Comparison of ENCODE assay signal across 8 cellular contexts in the genomic region with DNA sequence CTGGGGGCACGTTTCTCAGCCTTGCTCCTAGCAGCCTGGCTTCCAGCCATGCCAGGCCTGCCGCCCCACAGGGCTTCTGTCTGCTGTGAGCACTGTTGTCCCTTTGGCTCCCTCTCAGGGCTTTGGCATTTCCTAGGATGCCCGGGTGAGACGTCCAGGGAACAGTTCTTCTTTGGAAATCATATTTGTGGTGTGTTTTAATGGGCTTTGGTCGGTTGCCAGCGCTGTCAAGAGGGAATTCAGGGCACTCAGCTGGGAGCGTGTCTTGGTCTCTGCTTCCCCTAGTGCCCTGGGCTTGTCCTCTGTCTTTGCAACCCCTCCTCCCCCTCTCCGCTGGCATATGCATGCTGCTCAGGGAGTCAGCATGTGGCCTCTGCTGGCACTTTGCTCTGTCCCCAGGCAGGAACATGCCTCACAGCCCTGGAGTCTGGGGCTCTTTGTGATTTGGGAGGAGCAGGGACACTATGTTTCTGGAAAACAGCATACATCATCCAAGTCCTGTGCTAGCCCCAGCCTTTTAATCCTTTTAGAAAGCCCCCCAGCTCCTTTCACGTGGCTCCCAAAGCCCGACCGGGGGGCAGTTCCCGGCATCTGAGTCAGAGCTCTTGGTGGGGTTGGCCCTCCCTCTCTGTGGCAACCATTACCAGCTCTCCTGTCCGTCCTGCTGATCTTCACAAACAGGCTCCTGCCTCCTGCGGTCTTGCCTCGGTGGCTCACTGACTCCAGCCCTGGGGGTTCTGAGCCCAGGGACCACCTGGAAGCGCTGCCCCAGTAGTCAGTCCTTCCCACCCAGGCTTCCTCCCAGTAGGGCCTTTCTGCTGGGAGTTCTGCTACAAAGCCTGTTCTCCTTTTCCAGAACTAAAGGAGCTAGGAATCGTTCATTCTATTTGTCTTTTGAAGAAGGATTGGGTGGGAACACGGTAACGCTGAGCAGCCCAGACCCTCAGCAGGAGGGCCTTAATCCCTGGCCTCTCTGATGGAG. TPM values are rescaled to one million over a fixed set of nuclear protein-coding genes. Genes with fewer than 3 reads are reported as not detected.
DNase-seq lines count a peak whose midpoint lies in the region; ATAC-seq and TF ChIP-seq lines count a peak whose summit lies in the region.

No MANE protein-coding gene starts in this region.

- H3K27me3 Mint-ChIP-seq in natural killer cell (ENCODE audit: low read depth in 2 of 2), result no peaks in the 10 kb centered on the region
- H3K27me3 Mint-ChIP-seq in activated T-helper 2 cell treated with anti-CD3 and anti-CD28 coated beads, Interferon-gamma antibody, Interleukin-2, Interleukin-4, amounts not matched to agents 10 μg/mL and 5 μg/mL and 100 μg/mL, durations not matched to agents 14 hours and 24 hours and 36 hours (ENCODE audit: low read depth), result no peaks in the 10 kb centered on the region

- H3K23ac ChIP-seq in trophoblast cell (ENCODE audit: low read length), result no peak overlapping the region

- peak overlapping the region; percentile 14 for H2BK120ac ChIP-seq in trophoblast cell (ENCODE audit: insufficient read depth, low read length, poor library complexity)

- peak overlapping the region; percentile 16 for H3K9ac ChIP-seq in trophoblast cell (ENCODE audit: low read length)

- H3K4me3 Mint-ChIP-seq in natural killer cell, result no peak overlapping the region
- H3K4me3 Mint-ChIP-seq in activated T-helper 2 cell treated with anti-CD3 and anti-CD28 coated beads, Interferon-gamma antibody, Interleukin-2, Interleukin-4, amounts not matched to agents 10 μg/mL and 5 μg/mL and 100 μg/mL, durations not matched to agents 14 hours and 24 hours and 36 hours (ENCODE audit: low read depth), result no peak overlapping the region

- H3K9me3 ChIP-seq in SJSA1 (replicated peaks) (no peaks in the 10 kb centered on the region), trophoblast cell (ENCODE audit: insufficient read depth, low read depth, low read length) (no peaks in the 10 kb centered on the region)

- peaks cover 6% of the 10 kb centered on the region for H3K79me2 ChIP-seq in trophoblast cell (ENCODE audit: control insufficient read depth, insufficient read depth, low read length, poor library complexity)

- WGBS in trophoblast cell (ENCODE audit: extremely low coverage, insufficient coverage, insufficient read length), result no CpG with 5 or more reads among the region's 19 CpGs

- peak; percentile 21 for TF ChIP-seq CTCF in foreskin fibroblast (IDR thresholded peaks at IDR 0.05; ENCODE audit: low read depth, low read length)
- TF ChIP-seq CTCF in natural killer cell (IDR thresholded peaks at IDR 0.05), result no peak

- H3K14ac ChIP-seq in trophoblast cell (ENCODE audit: low read length), result no peak overlapping the region

- intact Hi-C loops in natural killer cell (cut with micrococcal nuclease), result no loop called here
- intact Hi-C loops in activated T-helper 2 cell treated with anti-CD3 and anti-CD28 coated beads, Interferon-gamma antibody, Interleukin-2, Interleukin-4, amounts not matched to agents 10 μg/mL and 5 μg/mL and 100 μg/mL, durations not matched to agents 14 hours and 24 hours and 36 hours (cut with micrococcal nuclease), result no loop called here

- H3K27ac Mint-ChIP-seq in natural killer cell, result no peak overlapping the region
- H3K27ac Mint-ChIP-seq in activated T-helper 2 cell treated with anti-CD3 and anti-CD28 coated beads, Interferon-gamma antibody, Interleukin-2, Interleukin-4, amounts not matched to agents 10 μg/mL and 5 μg/mL and 100 μg/mL, durations not matched to agents 14 hours and 24 hours and 36 hours, result no peak overlapping the region

- H3K27me3 ChIP-seq in SJSA1 (replicated peaks), result no peaks in the 10 kb centered on the region
- H3K27me3 ChIP-seq in trophoblast cell (ENCODE audit: insufficient read depth, low read length), result no peaks in the 10 kb centered on the region

- peak; percentile 88 for DNase-seq in DMS79 treated with DMSO at 0.1 percent for 48 hours (lab: John Stamatoyannopoulos, UW)
- peak; percentile 97 to 98 for DNase-seq in SJSA1 (ENCODE audit: low read depth in 1 of 2, low spot score in 2 of 2)
- peak; percentile 97 to 99 for DNase-seq in foreskin fibroblast
- no peak for DNase-seq in trophoblast cell
- no peak for DNase-seq in natural killer cell
- no peak for DNase-seq in activated T-helper 2 cell treated with anti-CD3 and anti-CD28 coated beads, Interferon-gamma antibody, Interleukin-2, Interleukin-4, amounts not matched to agents 10 μg/mL and 5 μg/mL and 100 μg/mL, durations not matched to agents 14 hours and 24 hours and 36 hours (ENCODE audit: low spot score)
- DNase-seq in NCI-H345 (lab: John Stamatoyannopoulos, UW), result no peak

- H3K4me1 ChIP-seq in SJSA1 (replicated peaks) (peaks cover 83% of the 10 kb centered on the region), trophoblast cell (ENCODE audit: control insufficient read depth in 1 of 2, insufficient read depth in 2 of 2, low read length in 2 of 2) (peaks cover 42 to 44% of the 10 kb centered on the region in 2 experiments)

- H3K18ac ChIP-seq in trophoblast cell (ENCODE audit: low read length), result peak overlapping the region; percentile 44

- H3K4me3 ChIP-seq in SJSA1, result no peak overlapping the region
- H3K4me3 ChIP-seq in foreskin fibroblast (ENCODE audit: low read depth in 1 of 2, low read length in 2 of 2), result peak overlapping the region in 1 of 2 donors; percentile 2
- no peak overlapping the region for H3K4me3 ChIP-seq in trophoblast cell (ENCODE audit: low read depth, low read length)

- H3K79me1 ChIP-seq in trophoblast cell (ENCODE audit: low read length), result peaks cover 9% of the 10 kb centered on the region

- H3K4me1 Mint-ChIP-seq in natural killer cell, result peaks cover 39 to 42% of the 10 kb centered on the region in 2 donors
- H3K4me1 Mint-ChIP-seq in activated T-helper 2 cell treated with anti-CD3 and anti-CD28 coated beads, Interferon-gamma antibody, Interleukin-2, Interleukin-4, amounts not matched to agents 10 μg/mL and 5 μg/mL and 100 μg/mL, durations not matched to agents 14 hours and 24 hours and 36 hours (ENCODE audit: low read depth), result peaks cover 34% of the 10 kb centered on the region

- no peaks in the 10 kb centered on the region for H3K9me3 Mint-ChIP-seq in natural killer cell
- H3K9me3 Mint-ChIP-seq in activated T-helper 2 cell treated with anti-CD3 and anti-CD28 coated beads, Interferon-gamma antibody, Interleukin-2, Interleukin-4, amounts not matched to agents 10 μg/mL and 5 μg/mL and 100 μg/mL, durations not matched to agents 14 hours and 24 hours and 36 hours, result no peaks in the 10 kb centered on the region

- H3K36me3 ChIP-seq in SJSA1 (peaks cover 68% of the 10 kb centered on the region), trophoblast cell (ENCODE audit: control insufficient read depth in 1 of 2, insufficient read depth in 2 of 2, low read length in 2 of 2) (peaks cover 46 to 53% of the 10 kb centered on the region in 2 experiments)

- H4K12ac ChIP-seq in trophoblast cell (ENCODE audit: low read depth, low read length), result no peak overlapping the region

- H3K4ac ChIP-seq in trophoblast cell (ENCODE audit: low read depth, low read length), result peak overlapping the region; percentile 19

- peak overlapping the region; percentile 20 for H4K91ac ChIP-seq in trophoblast cell (ENCODE audit: low read depth, low read length)

- H4K8ac ChIP-seq in trophoblast cell (ENCODE audit: low read depth, low read length), result no peak overlapping the region

- H2BK12ac ChIP-seq in trophoblast cell (ENCODE audit: low read length), result peak overlapping the region; percentile 34

- H2AFZ ChIP-seq in trophoblast cell (ENCODE audit: insufficient read depth, low read length, poor library complexity), result no peak overlapping the region

- H2AK5ac ChIP-seq in trophoblast cell (ENCODE audit: low read length), result no peak overlapping the region

- no peak overlapping the region for H3K4me2 ChIP-seq in trophoblast cell (ENCODE audit: low read length)

- H3K27ac ChIP-seq in SJSA1, result peak overlapping the region; percentile 63
- H3K27ac ChIP-seq in trophoblast cell (ENCODE audit: low read depth, low read length), result no peak overlapping the region

- no peak overlapping the region for H2BK5ac ChIP-seq in trophoblast cell (ENCODE audit: low read depth, low read length, poor library complexity)

- no peaks in the 10 kb centered on the region for H3K36me3 Mint-ChIP-seq in natural killer cell
- H3K36me3 Mint-ChIP-seq in activated T-helper 2 cell treated with anti-CD3 and anti-CD28 coated beads, Interferon-gamma antibody, Interleukin-2, Interleukin-4, amounts not matched to agents 10 μg/mL and 5 μg/mL and 100 μg/mL, durations not matched to agents 14 hours and 24 hours and 36 hours (ENCODE audit: low read depth), result peaks cover 34% of the 10 kb centered on the region

- no peak for ATAC-seq in natural killer cell
- ATAC-seq in GM19035 (IDR thresholded peaks at IDR 0.05; ENCODE audit: unreplicated experiment), result no peak

RNA-seq across cellular contexts. Expression of a gene that starts 26.7 kb away (rescaled TPM):
- total RNA-seq in SJSA1 (2014; rRNA removed; shearing (Covaris generic)), result 90.5 and 208 TPM in 2 replicates
- 75.6 and 77.7 TPM in 2 replicates for polyA plus RNA-seq in trophoblast cell (2013)
- total RNA-seq in natural killer cell, result 100 to 1,000 TPM; 234 to 246 (median 240) TPM
- total RNA-seq in activated T-helper 2 cell treated with anti-CD3 and anti-CD28 coated beads, Interferon-gamma antibody, Interleukin-2, Interleukin-4, amounts not matched to agents 10 μg/mL and 5 μg/mL and 100 μg/mL, durations not matched to agents 14 hours and 24 hours and 36 hours, result 97.6 and 101 TPM in 2 replicates

RNA-seq across cellular contexts. Expression of a gene that starts 26.8 kb away (rescaled TPM):
- total RNA-seq in SJSA1 (2014; rRNA removed; shearing (Covaris generic)), result 15.7 and 19.5 TPM in 2 replicates
- polyA plus RNA-seq in trophoblast cell (2013), result 15.8 and 16.4 TPM in 2 replicates
- 10 to 100 TPM; 33.4 to 39.1 (median 34.3) TPM for total RNA-seq in natural killer cell
- total RNA-seq in activated T-helper 2 cell treated with anti-CD3 and anti-CD28 coated beads, Interferon-gamma antibody, Interleukin-2, Interleukin-4, amounts not matched to agents 10 μg/mL and 5 μg/mL and 100 μg/mL, durations not matched to agents 14 hours and 24 hours and 36 hours, result 30.8 and 33.3 TPM in 2 replicates

RNA-seq across cellular contexts. Expression of a gene that starts 27.5 kb away (rescaled TPM):
- not detected in 2 replicates for total RNA-seq in SJSA1 (2014; rRNA removed; shearing (Covaris generic))
- 81.0 and 90.8 TPM in 2 replicates for polyA plus RNA-seq in trophoblast cell (2013)
- total RNA-seq in natural killer cell, result 1 to 10 TPM in 1 of 3 donors, under 1 TPM in 2; 0.38 to 1.0 (median 0.68) TPM
- total RNA-seq in activated T-helper 2 cell treated with anti-CD3 and anti-CD28 coated beads, Interferon-gamma antibody, Interleukin-2, Interleukin-4, amounts not matched to agents 10 μg/mL and 5 μg/mL and 100 μg/mL, durations not matched to agents 14 hours and 24 hours and 36 hours, result 1.3 and 2.0 TPM in 2 replicates

Comparison
In these comparisons a context has a peak if more than half of its experiments do, and no peak if none do; other contexts are left out.
1. DNase-seq: peak in DMS79 treated with DMSO at 0.1 percent for 48 hours (single experiment), SJSA1 (2 of 2) and foreskin fibroblast (2 of 2); none in trophoblast cell (0 of 2), natural killer cell (single experiment), activated T-helper 2 cell treated with anti-CD3 and anti-CD28 coated beads, Interferon-gamma antibody, Interleukin-2, Interleukin-4, amounts not matched to agents 10 μg/mL and 5 μg/mL and 100 μg/mL, durations not matched to agents 14 hours and 24 hours and 36 hours (single experiment) and NCI-H345 (single experiment).